Comparison of ENCODE assay signal across 10 cellular contexts in genomic region chr17:68515238-68515637, GRCh38. TPM values are rescaled to one million over a fixed set of nuclear protein-coding genes. Genes with fewer than 3 reads are reported as not detected.
DNase-seq lines count a peak whose midpoint lies in the region; ATAC-seq, FAIRE-seq and TF ChIP-seq lines count a peak whose summit lies in the region.
"Had no signal": no experiment of that assay in that cellular context is flagged by ENCODE, and none has a peak within 500 bp of the region (broad histone marks: within the 10 kb centered on the region; RNA-seq: fewer than 3 reads in every experiment).

No MANE protein-coding gene starts in this region.

- H3K27me3 Mint-ChIP-seq in activated CD4-positive, alpha-beta T cell treated with anti-CD3 and anti-CD28 coated beads, Interleukin-2, amount 10 ng/mL, durations not matched to agents 24 days and 14 days: no peaks in the 10 kb centered on the region

- peaks cover 53% of the 10 kb centered on the region for H3K4me1 Mint-ChIP-seq in activated CD4-positive, alpha-beta T cell treated with anti-CD3 and anti-CD28 coated beads, Interleukin-2, amount 10 ng/mL, durations not matched to agents 24 days and 14 days

- H3K27ac ChIP-seq in caudate nucleus (ENCODE audit: low read depth, low read length): peak overlapping the region; percentile 50
- peak overlapping the region; percentile 67 to 72 for H3K27ac ChIP-seq in lung (ENCODE audit: low read depth in 1 of 2, low read length in 1 of 2)
- H3K27ac ChIP-seq in temporal lobe (ENCODE audit: low read depth, low read length): peak overlapping the region; percentile 23

- peaks cover 8 to 14% of the 10 kb centered on the region in 2 donors for H3K36me3 ChIP-seq in lung (ENCODE audit: control insufficient read depth in 2 of 2, insufficient read depth in 2 of 2, low read length in 2 of 2)

- WGBS in lung, 2 donors: 44 to 82% methylated on average over 8 of the region's 8 CpGs

- H3K4me1 ChIP-seq in lung (ENCODE audit: control insufficient read depth in 2 of 2, insufficient read depth in 2 of 2, low read length in 2 of 2): peaks cover 6 to 12% of the 10 kb centered on the region in 2 donors

- no peaks in the 10 kb centered on the region for H3K9me3 ChIP-seq in lung (ENCODE audit: control insufficient read depth in 2 of 2, insufficient read depth in 1 of 2, low read length in 1 of 2)

- no peak for DNase-seq in activated CD4-positive, alpha-beta T cell treated with anti-CD3 and anti-CD28 coated beads, Interleukin-2, amount 10 ng/mL, durations not matched to agents 24 days and 14 days
- no peak for DNase-seq in activated CD4-positive, alpha-beta T cell treated with anti-CD3 and anti-CD28 coated beads, Interleukin-2, amount 50 U/mL, for 48 hours
- DNase-seq in caudate nucleus (lab: John Stamatoyannopoulos, UW): peak in 2 of 61 donors; percentile 6 to 7
- no peak for DNase-seq in lung (ENCODE audit: low spot score)
- no peak for DNase-seq in AML-193 (lab: John Stamatoyannopoulos, UW)
- no peak for DNase-seq in HTR-8/SVneo (ENCODE audit: insufficient read length, low spot score)
- DNase-seq in ecto neural progenitor cell (ENCODE audit: low spot score): no peak

- H3K36me3 Mint-ChIP-seq in activated CD4-positive, alpha-beta T cell treated with anti-CD3 and anti-CD28 coated beads, Interleukin-2, amount 10 ng/mL, durations not matched to agents 24 days and 14 days (ENCODE audit: low read depth): peaks cover 50% of the 10 kb centered on the region

- FAIRE-seq in HTR-8/SVneo (lab: Jason Lieb, UNC): no peak
- FAIRE-seq: A204.1 had no signal

- no peak for ATAC-seq in lung (ENCODE audit: insufficient read depth, low FRiP score)

- H3K27ac Mint-ChIP-seq in activated CD4-positive, alpha-beta T cell treated with anti-CD3 and anti-CD28 coated beads, Interleukin-2, amount 10 ng/mL, durations not matched to agents 24 days and 14 days: no peak overlapping the region

- H3K4me3 Mint-ChIP-seq in activated CD4-positive, alpha-beta T cell treated with anti-CD3 and anti-CD28 coated beads, Interleukin-2, amount 10 ng/mL, durations not matched to agents 24 days and 14 days: peak overlapping the region; percentile 99

- no peak for TF ChIP-seq CTCF in lung (IDR thresholded peaks at IDR 0.05; ENCODE audit: control extremely low read depth, extremely low read depth)

- intact Hi-C loops in activated CD4-positive, alpha-beta T cell treated with anti-CD3 and anti-CD28 coated beads, Interleukin-2, amount 10 ng/mL, durations not matched to agents 24 days and 14 days (cut with micrococcal nuclease): loop anchor here (10.0 kb wide), 1 partner anchor 810 kb away; the partner anchor contains the start of gene ABCA5

- no peaks in the 10 kb centered on the region for H3K9me3 Mint-ChIP-seq in activated CD4-positive, alpha-beta T cell treated with anti-CD3 and anti-CD28 coated beads, Interleukin-2, amount 10 ng/mL, durations not matched to agents 24 days and 14 days
- H3K9me3 Mint-ChIP-seq: T-helper 1 cell treated with Interleukin-12 subunit alpha and Interleukin-12 subunit beta and Interleukin-4 antibody, amounts not matched to agents 30 μg/mL and 1 μg/mL, for 36 hours had no signal

- H3K27me3 ChIP-seq in lung (ENCODE audit: control insufficient read depth, insufficient read depth): no peaks in the 10 kb centered on the region

- no peak overlapping the region for H3K4me3 ChIP-seq in lung

RNA-seq across cellular contexts. Expression of gene PRKAR1A, which starts 3.0 kb away (rescaled TPM):
- total RNA-seq in activated CD4-positive, alpha-beta T cell treated with anti-CD3 and anti-CD28 coated beads, Interleukin-2, amount 10 ng/mL, durations not matched to agents 24 days and 14 days: 194 and 207 TPM in 2 replicates
- total RNA-seq in lung (100 to 1,000 TPM; 377 to 422 TPM), temporal lobe (249 TPM)
- polyA plus RNA-seq in lung: 100 to 1,000 TPM in 1 of 2 donors, 10 to 100 TPM in 1; 74.0 to 152 TPM

RNA-seq across cellular contexts. Expression of gene WIPI1, which starts 57.9 kb away (rescaled TPM):
- 9.1 and 9.5 TPM in 2 replicates for total RNA-seq in activated CD4-positive, alpha-beta T cell treated with anti-CD3 and anti-CD28 coated beads, Interleukin-2, amount 10 ng/mL, durations not matched to agents 24 days and 14 days
- 10 to 100 TPM; 31.7 to 58.5 TPM for total RNA-seq in lung
- polyA plus RNA-seq in lung: 10 to 100 TPM; 30.4 to 51.9 TPM
- 8.1 TPM for total RNA-seq in temporal lobe
